Comparison of ENCODE assay signal across 17 cellular contexts in the genomic region with DNA sequence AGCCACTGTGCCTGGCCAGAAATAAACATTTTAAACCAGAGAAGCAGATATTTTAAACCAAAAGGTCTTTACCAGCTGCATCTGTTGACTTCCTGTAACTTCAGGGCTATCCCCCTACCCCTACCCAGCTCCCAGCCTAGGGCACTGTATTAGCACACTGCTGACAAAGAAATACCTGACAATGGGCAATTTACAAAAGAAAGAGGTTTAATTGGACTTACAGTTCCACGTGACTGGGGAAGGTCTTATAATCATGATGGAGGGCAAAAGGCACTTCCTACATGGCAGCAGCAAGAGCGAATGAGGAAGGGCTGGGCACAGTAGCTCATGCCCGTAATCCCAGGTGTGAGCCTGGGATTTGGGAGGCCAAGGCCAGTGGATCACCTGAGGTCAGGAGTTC. TPM values are rescaled to one million over a fixed set of nuclear protein-coding genes. Genes with fewer than 3 reads are reported as not detected.
A peak's percentile ranks its signal among the peaks of the same experiment; 100 is the strongest.
DNase-seq lines count a peak whose midpoint lies in the region; ATAC-seq, FAIRE-seq and TF ChIP-seq lines count a peak whose summit lies in the region.
"Had no signal": no experiment of that assay in that cellular context is flagged by ENCODE, and none has a peak within 500 bp of the region (broad histone marks: within the 10 kb centered on the region; RNA-seq: fewer than 3 reads in every experiment).

No MANE protein-coding gene starts in this region.

- H3K4me3 Mint-ChIP-seq in activated naive CD4-positive, alpha-beta T cell treated with anti-CD3 and anti-CD28 coated beads, Interleukin-2, amount 10 ng/mL, durations not matched to agents 7 days and 5 days, result no peak overlapping the region
- H3K4me3 Mint-ChIP-seq in T-helper 17 cell, result no peak overlapping the region
- H3K4me3 Mint-ChIP-seq: CD4-positive, alpha-beta memory T cell had no signal

- H3K36me3 Mint-ChIP-seq in activated naive CD4-positive, alpha-beta T cell treated with anti-CD3 and anti-CD28 coated beads, Interleukin-2, amount 10 ng/mL, durations not matched to agents 7 days and 5 days, result peaks cover 52% of the 10 kb centered on the region
- H3K36me3 Mint-ChIP-seq in T-helper 17 cell (ENCODE audit: low read depth), result peaks cover 2% of the 10 kb centered on the region

- no peaks in the 10 kb centered on the region for H3K9me3 ChIP-seq in T-helper 17 cell (ENCODE audit: control insufficient read depth, low read length, poor library complexity, severe bottlenecking)

- peak overlapping the region; percentile 49 for H3K27ac Mint-ChIP-seq in activated naive CD4-positive, alpha-beta T cell treated with anti-CD3 and anti-CD28 coated beads, Interleukin-2, amount 10 ng/mL, durations not matched to agents 7 days and 5 days
- H3K27ac Mint-ChIP-seq in T-helper 17 cell, result peak overlapping the region; percentile 43

- H3K9me3 Mint-ChIP-seq in activated naive CD4-positive, alpha-beta T cell treated with anti-CD3 and anti-CD28 coated beads, Interleukin-2, amount 10 ng/mL, durations not matched to agents 7 days and 5 days, result peaks cover 5% of the 10 kb centered on the region

- no peak for FAIRE-seq in D721Med (lab: Jason Lieb, UNC)
- FAIRE-seq: A204.1, RCC 7860 had no signal

- no peak for DNase-seq in activated naive CD4-positive, alpha-beta T cell treated with anti-CD3 and anti-CD28 coated beads, Interleukin-2, amount 10 ng/mL, durations not matched to agents 7 days and 5 days
- DNase-seq in activated naive CD4-positive, alpha-beta T cell (lab: John Stamatoyannopoulos, UW), result no peak
- DNase-seq in T-helper 17 cell (no peak), iPS-NIHi7 (ENCODE audit: extremely low spot score) (peak; percentile 30), NCI-H128 (lab: John Stamatoyannopoulos, UW; ENCODE audit: unreplicated experiment) (no peak), D721Med (ENCODE audit: insufficient read length, low spot score) (no peak), NCI-H2171 (lab: John Stamatoyannopoulos, UW) (no peak)
- no peak for DNase-seq in stimulated activated naive CD8-positive, alpha-beta T cell treated with anti-CD3 and anti-CD28 coated beads, Interleukin-15, Interleukin-2, amounts not matched to agents 100 U/mL and 50 U/mL, for 24 hours
- DNase-seq: CD4-positive, alpha-beta memory T cell; GOT3; NCI-H1417; NCI-H1930; NCI-H510A; SHP77 had no signal

- no peaks in the 10 kb centered on the region for H3K27me3 Mint-ChIP-seq in activated naive CD4-positive, alpha-beta T cell treated with anti-CD3 and anti-CD28 coated beads, Interleukin-2, amount 10 ng/mL, durations not matched to agents 7 days and 5 days
- no peaks in the 10 kb centered on the region for H3K27me3 Mint-ChIP-seq in T-helper 17 cell
- H3K27me3 Mint-ChIP-seq: CD4-positive, alpha-beta memory T cell had no signal

- H3K4me1 Mint-ChIP-seq in activated naive CD4-positive, alpha-beta T cell treated with anti-CD3 and anti-CD28 coated beads, Interleukin-2, amount 10 ng/mL, durations not matched to agents 7 days and 5 days, result no peaks in the 10 kb centered on the region
- H3K4me1 Mint-ChIP-seq in T-helper 17 cell, result peaks cover 2% of the 10 kb centered on the region

- CTCF ChIA-PET in activated naive CD4-positive, alpha-beta T cell treated with anti-CD3 and anti-CD28 coated beads, Interleukin-2, amount 10 ng/mL, durations not matched to agents 7 days and 5 days (lab: Charles Lee), result no interaction called here

- no peak for ATAC-seq in T-helper 17 cell
- ATAC-seq in stimulated activated naive CD8-positive, alpha-beta T cell treated with anti-CD3 and anti-CD28 coated beads, Interleukin-15, Interleukin-2, amounts not matched to agents 100 U/mL and 50 U/mL, for 24 hours, result no peak
- ATAC-seq: SK-N-SH treated with all-trans-retinoic acid at 6 μM for 48 hours had no signal

- TF ChIP-seq CTCF in D721Med (IDR thresholded peaks at IDR 0.05; ENCODE audit: insufficient read depth, missing control alignments), result no peak

RNA-seq across cellular contexts. Expression of gene GEMIN2, which starts 26.0 kb away (rescaled TPM):
- 10 to 100 TPM; 12.6 to 14.7 TPM for total RNA-seq in T-helper 17 cell

RNA-seq across cellular contexts. Expression of gene TRAPPC6B, which starts 30.0 kb away (rescaled TPM):
- total RNA-seq in T-helper 17 cell, result 10 to 100 TPM; 13.8 to 15.2 TPM

RNA-seq across cellular contexts. Expression of gene PNN, which starts 34.9 kb away (rescaled TPM):
- 100 to 1,000 TPM; 110 to 119 TPM for total RNA-seq in T-helper 17 cell

RNA-seq across cellular contexts. Expression of gene SEC23A, which starts 37.1 kb away (rescaled TPM):
- 10 to 100 TPM; 59.8 to 66.5 TPM for total RNA-seq in T-helper 17 cell
